Comparison of ENCODE assay signal across 1 cellular context in genomic region chr5:155406815-155407214, GRCh38.
TF ChIP-seq lines count a peak whose summit lies in the region.

No MANE protein-coding gene starts in this region.

TF ChIP-seq in GM23338, 12 proteins besides CTCF, POLR2A, EP300 and RAD21 (continued from another document):
- no peak for TF ChIP-seq ZNF462 (CRISPR knock-in tag; IDR thresholded peaks at IDR 0.05)
- TF ChIP-seq POLR2AphosphoS5 (IDR thresholded peaks at IDR 0.05; ENCODE audit: low read depth): no peak
- TF ChIP-seq, protein P1, sequence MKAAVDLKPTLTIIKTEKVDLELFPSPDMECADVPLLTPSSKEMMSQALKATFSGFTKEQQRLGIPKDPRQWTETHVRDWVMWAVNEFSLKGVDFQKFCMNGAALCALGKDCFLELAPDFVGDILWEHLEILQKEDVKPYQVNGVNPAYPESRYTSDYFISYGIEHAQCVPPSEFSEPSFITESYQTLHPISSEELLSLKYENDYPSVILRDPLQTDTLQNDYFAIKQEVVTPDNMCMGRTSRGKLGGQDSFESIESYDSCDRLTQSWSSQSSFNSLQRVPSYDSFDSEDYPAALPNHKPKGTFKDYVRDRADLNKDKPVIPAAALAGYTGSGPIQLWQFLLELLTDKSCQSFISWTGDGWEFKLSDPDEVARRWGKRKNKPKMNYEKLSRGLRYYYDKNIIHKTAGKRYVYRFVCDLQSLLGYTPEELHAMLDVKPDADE (IDR thresholded peaks at IDR 0.05): no peak
- TF ChIP-seq ZNF114 (CRISPR knock-in tag; IDR thresholded peaks at IDR 0.05): no peak
- no peak for TF ChIP-seq CREB1 (CRISPR knock-in tag; IDR thresholded peaks at IDR 0.05; ENCODE audit: low read depth)
- no peak for TF ChIP-seq STAT1 (IDR thresholded peaks at IDR 0.05; ENCODE audit: unreplicated experiment)
- no peak for TF ChIP-seq ZNF331 (CRISPR knock-in tag; IDR thresholded peaks at IDR 0.05; ENCODE audit: low read depth)
- no peak for TF ChIP-seq EZH2 (IDR thresholded peaks at IDR 0.05; ENCODE audit: low read depth, unreplicated experiment)
- no peak for TF ChIP-seq JUNB (IDR thresholded peaks at IDR 0.05; ENCODE audit: unreplicated experiment)
- no peak for TF ChIP-seq EZH2phosphoT487 (IDR thresholded peaks at IDR 0.05; ENCODE audit: unreplicated experiment)
